1 cellular context compared by ENCODE assay signal in genomic region chr7:2014391-2015241, GRCh38.
TF ChIP-seq lines count a peak whose summit lies in the region.

No MANE protein-coding gene starts in this region.

TF ChIP-seq in H1, 55 proteins besides CTCF, POLR2A, EP300 and RAD21 (continued from another document):
- no peak for TF ChIP-seq JUND (IDR thresholded peaks at IDR 0.05; ENCODE audit: low read length)
TF ChIP-seq in H1: peak in this region for 0.
